In genomic region chr6:43877463-43878126, GRCh38 we compare ENCODE assay signal across 1 cellular context.
A peak's percentile ranks its signal among the peaks of the same experiment; 100 is the strongest.
TF ChIP-seq lines count a peak whose summit lies in the region.

No MANE protein-coding gene starts in this region.

TF ChIP-seq in K562, 482 proteins besides CTCF, POLR2A, EP300 and RAD21 (continued from another document and continues in another):
- TF ChIP-seq ILF3 (IDR thresholded peaks at IDR 0.05; ENCODE audit: borderline replicate concordance) (no peak), L3MBTL2 (IDR thresholded peaks at IDR 0.05) (no peak), FOXA1 (IDR thresholded peaks at IDR 0.05; ENCODE audit: borderline replicate concordance) (no peak), ZNF41 (CRISPR knock-in tag; conservative IDR thresholded peaks at IDR 0.05) (no peak), ZNF263 (CRISPR knock-in tag; IDR thresholded peaks at IDR 0.05; ENCODE audit: borderline replicate concordance) (no peak), TEAD1 (CRISPR knock-in tag; IDR thresholded peaks at IDR 0.05) (peak in 1 of 2 experiments; percentile 66; a peak in 2 of 4 replicates), IRF2 (CRISPR knock-in tag; IDR thresholded peaks at IDR 0.05) (no peak), RBFOX2 (IDR thresholded peaks at IDR 0.05; ENCODE audit: low read depth, low read length) (peak; percentile 42; the same call in 1 of the 2 replicates), TCF15 (CRISPR knock-in tag; IDR thresholded peaks at IDR 0.05) (no peak), LCOR (CRISPR knock-in tag; IDR thresholded peaks at IDR 0.05) (no peak), ATF6 (CRISPR knock-in tag; IDR thresholded peaks at IDR 0.05) (no peak), RBM34 (IDR thresholded peaks at IDR 0.05; ENCODE audit: borderline replicate concordance, insufficient read depth, low read length) (no peak), ZNF134 (CRISPR knock-in tag; conservative IDR thresholded peaks at IDR 0.05) (no peak), ZC3H4 (CRISPR knock-in tag; IDR thresholded peaks at IDR 0.05; ENCODE audit: borderline replicate concordance) (no peak), CCAR2 (IDR thresholded peaks at IDR 0.05; ENCODE audit: low read depth, low read length) (no peak), CBX2 (IDR thresholded peaks at IDR 0.05; ENCODE audit: insufficient read depth, low read length, poor library complexity, severe bottlenecking) (no peak), ZNF121 (CRISPR knock-in tag; conservative IDR thresholded peaks at IDR 0.05) (no peak), HDAC8 (tag; IDR thresholded peaks at IDR 0.05) (no peak), SAP30 (IDR thresholded peaks at IDR 0.05; ENCODE audit: borderline replicate concordance, insufficient read depth, low read depth, low read length, poor library complexity, severe bottlenecking) (no peak), BRD4 (IDR thresholded peaks at IDR 0.05) (no peak), RBM17 (IDR thresholded peaks at IDR 0.05; ENCODE audit: borderline replicate concordance, low read depth, low read length) (no peak), ETV6 (IDR thresholded peaks at IDR 0.05; ENCODE audit: borderline replicate concordance in 1 of 2, low read depth in 2 of 2, low read length in 1 of 2) (no peak), ETV6 (CRISPR knock-in tag; IDR thresholded peaks at IDR 0.05; ENCODE audit: borderline replicate concordance) (no peak), ZNF3 (CRISPR knock-in tag; IDR thresholded peaks at IDR 0.05) (no peak), CREB1 (IDR thresholded peaks at IDR 0.05) (no peak), CREB1 (CRISPR knock-in tag; IDR thresholded peaks at IDR 0.05) (no peak), ZKSCAN8 (CRISPR knock-in tag; IDR thresholded peaks at IDR 0.05) (no peak), HCFC1 (IDR thresholded peaks at IDR 0.05; ENCODE audit: low read depth, low read length) (no peak), RCOR1 (IDR thresholded peaks at IDR 0.05; ENCODE audit: borderline replicate concordance in 1 of 2, low read depth in 2 of 2, low read length in 2 of 2) (0 out of 4 replicates have a peak, but pooled peaks of 1 of the 2 experiments have one; percentile 5), BHLHE40 (IDR thresholded peaks at IDR 0.05; ENCODE audit: low read length) (0 out of 2 replicates have a peak, but pooled peaks have one; percentile 31), HMGN3 (IDR thresholded peaks at IDR 0.05; ENCODE audit: borderline replicate concordance, extremely low read depth, insufficient read length, low read depth, low read length) (peak; percentile 31)
- TF ChIP-seq, protein P1, sequence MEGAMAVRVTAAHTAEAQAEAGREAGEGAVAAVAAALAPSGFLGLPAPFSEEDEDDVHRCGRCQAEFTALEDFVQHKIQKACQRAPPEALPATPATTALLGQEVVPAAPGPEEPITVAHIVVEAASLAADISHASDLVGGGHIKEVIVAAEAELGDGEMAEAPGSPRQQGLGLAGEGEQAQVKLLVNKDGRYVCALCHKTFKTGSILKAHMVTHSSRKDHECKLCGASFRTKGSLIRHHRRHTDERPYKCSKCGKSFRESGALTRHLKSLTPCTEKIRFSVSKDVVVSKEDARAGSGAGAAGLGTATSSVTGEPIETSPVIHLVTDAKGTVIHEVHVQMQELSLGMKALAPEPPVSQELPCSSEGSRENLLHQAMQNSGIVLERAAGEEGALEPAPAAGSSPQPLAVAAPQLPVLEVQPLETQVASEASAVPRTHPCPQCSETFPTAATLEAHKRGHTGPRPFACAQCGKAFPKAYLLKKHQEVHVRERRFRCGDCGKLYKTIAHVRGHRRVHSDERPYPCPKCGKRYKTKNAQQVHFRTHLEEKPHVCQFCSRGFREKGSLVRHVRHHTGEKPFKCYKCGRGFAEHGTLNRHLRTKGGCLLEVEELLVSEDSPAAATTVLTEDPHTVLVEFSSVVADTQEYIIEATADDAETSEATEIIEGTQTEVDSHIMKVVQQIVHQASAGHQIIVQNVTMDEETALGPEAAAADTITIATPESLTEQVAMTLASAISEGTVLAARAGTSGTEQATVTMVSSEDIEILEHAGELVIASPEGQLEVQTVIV (CRISPR knock-in tag; IDR thresholded peaks at IDR 0.05; ENCODE audit: borderline replicate concordance): no peak
- TF ChIP-seq, protein P2, sequence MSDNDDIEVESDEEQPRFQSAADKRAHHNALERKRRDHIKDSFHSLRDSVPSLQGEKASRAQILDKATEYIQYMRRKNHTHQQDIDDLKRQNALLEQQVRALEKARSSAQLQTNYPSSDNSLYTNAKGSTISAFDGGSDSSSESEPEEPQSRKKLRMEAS (CRISPR knock-in tag; IDR thresholded peaks at IDR 0.05): no peak
- TF ChIP-seq, protein P3, sequence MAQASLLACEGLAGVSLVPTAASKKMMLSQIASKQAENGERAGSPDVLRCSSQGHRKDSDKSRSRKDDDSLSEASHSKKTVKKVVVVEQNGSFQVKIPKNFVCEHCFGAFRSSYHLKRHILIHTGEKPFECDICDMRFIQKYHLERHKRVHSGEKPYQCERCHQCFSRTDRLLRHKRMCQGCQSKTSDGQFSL (CRISPR knock-in tag; IDR thresholded peaks at IDR 0.05): peak; percentile 71
- TF ChIP-seq, protein P3 (tag; IDR thresholded peaks at IDR 0.05): 0 out of 4 replicates have a peak, but pooled peaks of 1 of the 2 experiments have one; percentile 25
- TF ChIP-seq, protein P4, sequence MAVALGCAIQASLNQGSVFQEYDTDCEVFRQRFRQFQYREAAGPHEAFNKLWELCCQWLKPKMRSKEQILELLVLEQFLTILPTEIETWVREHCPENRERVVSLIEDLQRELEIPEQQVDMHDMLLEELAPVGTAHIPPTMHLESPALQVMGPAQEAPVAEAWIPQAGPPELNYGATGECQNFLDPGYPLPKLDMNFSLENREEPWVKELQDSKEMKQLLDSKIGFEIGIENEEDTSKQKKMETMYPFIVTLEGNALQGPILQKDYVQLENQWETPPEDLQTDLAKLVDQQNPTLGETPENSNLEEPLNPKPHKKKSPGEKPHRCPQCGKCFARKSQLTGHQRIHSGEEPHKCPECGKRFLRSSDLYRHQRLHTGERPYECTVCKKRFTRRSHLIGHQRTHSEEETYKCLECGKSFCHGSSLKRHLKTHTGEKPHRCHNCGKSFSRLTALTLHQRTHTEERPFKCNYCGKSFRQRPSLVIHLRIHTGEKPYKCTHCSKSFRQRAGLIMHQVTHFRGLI (CRISPR knock-in tag; IDR thresholded peaks at IDR 0.05): no peak
- TF ChIP-seq, protein P5, sequence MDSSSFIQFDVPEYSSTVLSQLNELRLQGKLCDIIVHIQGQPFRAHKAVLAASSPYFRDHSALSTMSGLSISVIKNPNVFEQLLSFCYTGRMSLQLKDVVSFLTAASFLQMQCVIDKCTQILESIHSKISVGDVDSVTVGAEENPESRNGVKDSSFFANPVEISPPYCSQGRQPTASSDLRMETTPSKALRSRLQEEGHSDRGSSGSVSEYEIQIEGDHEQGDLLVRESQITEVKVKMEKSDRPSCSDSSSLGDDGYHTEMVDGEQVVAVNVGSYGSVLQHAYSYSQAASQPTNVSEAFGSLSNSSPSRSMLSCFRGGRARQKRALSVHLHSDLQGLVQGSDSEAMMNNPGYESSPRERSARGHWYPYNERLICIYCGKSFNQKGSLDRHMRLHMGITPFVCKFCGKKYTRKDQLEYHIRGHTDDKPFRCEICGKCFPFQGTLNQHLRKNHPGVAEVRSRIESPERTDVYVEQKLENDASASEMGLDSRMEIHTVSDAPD (CRISPR knock-in tag; IDR thresholded peaks at IDR 0.05): no peak
- TF ChIP-seq, protein P6, sequence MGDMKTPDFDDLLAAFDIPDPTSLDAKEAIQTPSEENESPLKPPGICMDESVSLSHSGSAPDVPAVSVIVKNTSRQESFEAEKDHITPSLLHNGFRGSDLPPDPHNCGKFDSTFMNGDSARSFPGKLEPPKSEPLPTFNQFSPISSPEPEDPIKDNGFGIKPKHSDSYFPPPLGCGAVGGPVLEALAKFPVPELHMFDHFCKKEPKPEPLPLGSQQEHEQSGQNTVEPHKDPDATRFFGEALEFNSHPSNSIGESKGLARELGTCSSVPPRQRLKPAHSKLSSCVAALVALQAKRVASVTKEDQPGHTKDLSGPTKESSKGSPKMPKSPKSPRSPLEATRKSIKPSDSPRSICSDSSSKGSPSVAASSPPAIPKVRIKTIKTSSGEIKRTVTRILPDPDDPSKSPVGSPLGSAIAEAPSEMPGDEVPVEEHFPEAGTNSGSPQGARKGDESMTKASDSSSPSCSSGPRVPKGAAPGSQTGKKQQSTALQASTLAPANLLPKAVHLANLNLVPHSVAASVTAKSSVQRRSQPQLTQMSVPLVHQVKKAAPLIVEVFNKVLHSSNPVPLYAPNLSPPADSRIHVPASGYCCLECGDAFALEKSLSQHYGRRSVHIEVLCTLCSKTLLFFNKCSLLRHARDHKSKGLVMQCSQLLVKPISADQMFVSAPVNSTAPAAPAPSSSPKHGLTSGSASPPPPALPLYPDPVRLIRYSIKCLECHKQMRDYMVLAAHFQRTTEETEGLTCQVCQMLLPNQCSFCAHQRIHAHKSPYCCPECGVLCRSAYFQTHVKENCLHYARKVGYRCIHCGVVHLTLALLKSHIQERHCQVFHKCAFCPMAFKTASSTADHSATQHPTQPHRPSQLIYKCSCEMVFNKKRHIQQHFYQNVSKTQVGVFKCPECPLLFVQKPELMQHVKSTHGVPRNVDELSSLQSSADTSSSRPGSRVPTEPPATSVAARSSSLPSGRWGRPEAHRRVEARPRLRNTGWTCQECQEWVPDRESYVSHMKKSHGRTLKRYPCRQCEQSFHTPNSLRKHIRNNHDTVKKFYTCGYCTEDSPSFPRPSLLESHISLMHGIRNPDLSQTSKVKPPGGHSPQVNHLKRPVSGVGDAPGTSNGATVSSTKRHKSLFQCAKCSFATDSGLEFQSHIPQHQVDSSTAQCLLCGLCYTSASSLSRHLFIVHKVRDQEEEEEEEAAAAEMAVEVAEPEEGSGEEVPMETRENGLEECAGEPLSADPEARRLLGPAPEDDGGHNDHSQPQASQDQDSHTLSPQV (IDR thresholded peaks at IDR 0.05): no peak; the same call in none of the 2 replicates
- TF ChIP-seq, protein P7, sequence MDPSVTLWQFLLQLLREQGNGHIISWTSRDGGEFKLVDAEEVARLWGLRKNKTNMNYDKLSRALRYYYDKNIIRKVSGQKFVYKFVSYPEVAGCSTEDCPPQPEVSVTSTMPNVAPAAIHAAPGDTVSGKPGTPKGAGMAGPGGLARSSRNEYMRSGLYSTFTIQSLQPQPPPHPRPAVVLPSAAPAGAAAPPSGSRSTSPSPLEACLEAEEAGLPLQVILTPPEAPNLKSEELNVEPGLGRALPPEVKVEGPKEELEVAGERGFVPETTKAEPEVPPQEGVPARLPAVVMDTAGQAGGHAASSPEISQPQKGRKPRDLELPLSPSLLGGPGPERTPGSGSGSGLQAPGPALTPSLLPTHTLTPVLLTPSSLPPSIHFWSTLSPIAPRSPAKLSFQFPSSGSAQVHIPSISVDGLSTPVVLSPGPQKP (CRISPR knock-in tag; IDR thresholded peaks at IDR 0.05): no peak
- TF ChIP-seq, protein P8, sequence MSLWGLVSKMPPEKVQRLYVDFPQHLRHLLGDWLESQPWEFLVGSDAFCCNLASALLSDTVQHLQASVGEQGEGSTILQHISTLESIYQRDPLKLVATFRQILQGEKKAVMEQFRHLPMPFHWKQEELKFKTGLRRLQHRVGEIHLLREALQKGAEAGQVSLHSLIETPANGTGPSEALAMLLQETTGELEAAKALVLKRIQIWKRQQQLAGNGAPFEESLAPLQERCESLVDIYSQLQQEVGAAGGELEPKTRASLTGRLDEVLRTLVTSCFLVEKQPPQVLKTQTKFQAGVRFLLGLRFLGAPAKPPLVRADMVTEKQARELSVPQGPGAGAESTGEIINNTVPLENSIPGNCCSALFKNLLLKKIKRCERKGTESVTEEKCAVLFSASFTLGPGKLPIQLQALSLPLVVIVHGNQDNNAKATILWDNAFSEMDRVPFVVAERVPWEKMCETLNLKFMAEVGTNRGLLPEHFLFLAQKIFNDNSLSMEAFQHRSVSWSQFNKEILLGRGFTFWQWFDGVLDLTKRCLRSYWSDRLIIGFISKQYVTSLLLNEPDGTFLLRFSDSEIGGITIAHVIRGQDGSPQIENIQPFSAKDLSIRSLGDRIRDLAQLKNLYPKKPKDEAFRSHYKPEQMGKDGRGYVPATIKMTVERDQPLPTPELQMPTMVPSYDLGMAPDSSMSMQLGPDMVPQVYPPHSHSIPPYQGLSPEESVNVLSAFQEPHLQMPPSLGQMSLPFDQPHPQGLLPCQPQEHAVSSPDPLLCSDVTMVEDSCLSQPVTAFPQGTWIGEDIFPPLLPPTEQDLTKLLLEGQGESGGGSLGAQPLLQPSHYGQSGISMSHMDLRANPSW (CRISPR knock-in tag; IDR thresholded peaks at IDR 0.05): no peak
- TF ChIP-seq, protein P9, sequence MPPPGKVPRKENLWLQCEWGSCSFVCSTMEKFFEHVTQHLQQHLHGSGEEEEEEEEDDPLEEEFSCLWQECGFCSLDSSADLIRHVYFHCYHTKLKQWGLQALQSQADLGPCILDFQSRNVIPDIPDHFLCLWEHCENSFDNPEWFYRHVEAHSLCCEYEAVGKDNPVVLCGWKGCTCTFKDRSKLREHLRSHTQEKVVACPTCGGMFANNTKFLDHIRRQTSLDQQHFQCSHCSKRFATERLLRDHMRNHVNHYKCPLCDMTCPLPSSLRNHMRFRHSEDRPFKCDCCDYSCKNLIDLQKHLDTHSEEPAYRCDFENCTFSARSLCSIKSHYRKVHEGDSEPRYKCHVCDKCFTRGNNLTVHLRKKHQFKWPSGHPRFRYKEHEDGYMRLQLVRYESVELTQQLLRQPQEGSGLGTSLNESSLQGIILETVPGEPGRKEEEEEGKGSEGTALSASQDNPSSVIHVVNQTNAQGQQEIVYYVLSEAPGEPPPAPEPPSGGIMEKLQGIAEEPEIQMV (tag; conservative IDR thresholded peaks at IDR 0.05; ENCODE audit: low read depth): 0 out of 2 replicates have a peak, but pooled peaks have one; percentile 6
- TF ChIP-seq, protein P10, sequence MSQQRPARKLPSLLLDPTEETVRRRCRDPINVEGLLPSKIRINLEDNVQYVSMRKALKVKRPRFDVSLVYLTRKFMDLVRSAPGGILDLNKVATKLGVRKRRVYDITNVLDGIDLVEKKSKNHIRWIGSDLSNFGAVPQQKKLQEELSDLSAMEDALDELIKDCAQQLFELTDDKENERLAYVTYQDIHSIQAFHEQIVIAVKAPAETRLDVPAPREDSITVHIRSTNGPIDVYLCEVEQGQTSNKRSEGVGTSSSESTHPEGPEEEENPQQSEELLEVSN (IDR thresholded peaks at IDR 0.05; ENCODE audit: borderline replicate concordance in 1 of 2, extremely low read depth in 1 of 2, insufficient read depth in 1 of 2, insufficient read length in 1 of 2, low read depth in 1 of 2, low read length in 1 of 2, poor library complexity in 1 of 2, severe bottlenecking in 1 of 2): no peak
